ENCODE assay signal across 1 cellular context in the genomic region with DNA sequence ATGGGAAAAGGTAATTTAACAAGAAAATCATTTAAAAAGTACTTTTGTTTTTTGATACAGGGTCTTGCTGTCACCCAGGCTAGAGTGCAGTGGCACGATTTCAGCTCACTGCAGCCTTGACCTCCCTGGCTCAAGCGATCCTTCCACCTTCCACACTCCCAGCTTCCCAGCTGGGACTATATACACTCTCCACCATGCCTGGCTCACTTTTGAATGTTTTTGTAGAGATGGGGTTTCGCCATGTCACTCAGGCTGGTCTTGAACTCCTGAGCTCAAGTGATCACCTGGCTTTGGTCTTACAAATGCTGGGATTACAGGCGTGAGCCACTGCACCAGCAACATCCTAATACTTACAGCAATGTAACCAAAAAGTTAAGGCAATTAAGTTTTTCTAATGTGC.
TF ChIP-seq lines count a peak whose summit lies in the region.

No MANE protein-coding gene starts in this region.

TF ChIP-seq in WTC11, 78 proteins besides CTCF, POLR2A, EP300 and RAD21:
- TF ChIP-seq AR (CRISPR knock-in tag; IDR thresholded peaks at IDR 0.05): peak; percentile 83
- TF ChIP-seq CREM (CRISPR knock-in tag; IDR thresholded peaks at IDR 0.05): no peak
- TF ChIP-seq, protein P1, sequence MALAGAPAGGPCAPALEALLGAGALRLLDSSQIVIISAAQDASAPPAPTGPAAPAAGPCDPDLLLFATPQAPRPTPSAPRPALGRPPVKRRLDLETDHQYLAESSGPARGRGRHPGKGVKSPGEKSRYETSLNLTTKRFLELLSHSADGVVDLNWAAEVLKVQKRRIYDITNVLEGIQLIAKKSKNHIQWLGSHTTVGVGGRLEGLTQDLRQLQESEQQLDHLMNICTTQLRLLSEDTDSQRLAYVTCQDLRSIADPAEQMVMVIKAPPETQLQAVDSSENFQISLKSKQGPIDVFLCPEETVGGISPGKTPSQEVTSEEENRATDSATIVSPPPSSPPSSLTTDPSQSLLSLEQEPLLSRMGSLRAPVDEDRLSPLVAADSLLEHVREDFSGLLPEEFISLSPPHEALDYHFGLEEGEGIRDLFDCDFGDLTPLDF (CRISPR knock-in tag; IDR thresholded peaks at IDR 0.05): no peak
- no peak for TF ChIP-seq SMAD4 (CRISPR knock-in tag; IDR thresholded peaks at IDR 0.05)
- TF ChIP-seq ZNF416 (CRISPR knock-in tag; IDR thresholded peaks at IDR 0.05): peak; percentile 79; the same call in 1 of the 2 replicates
- TF ChIP-seq, protein P2, sequence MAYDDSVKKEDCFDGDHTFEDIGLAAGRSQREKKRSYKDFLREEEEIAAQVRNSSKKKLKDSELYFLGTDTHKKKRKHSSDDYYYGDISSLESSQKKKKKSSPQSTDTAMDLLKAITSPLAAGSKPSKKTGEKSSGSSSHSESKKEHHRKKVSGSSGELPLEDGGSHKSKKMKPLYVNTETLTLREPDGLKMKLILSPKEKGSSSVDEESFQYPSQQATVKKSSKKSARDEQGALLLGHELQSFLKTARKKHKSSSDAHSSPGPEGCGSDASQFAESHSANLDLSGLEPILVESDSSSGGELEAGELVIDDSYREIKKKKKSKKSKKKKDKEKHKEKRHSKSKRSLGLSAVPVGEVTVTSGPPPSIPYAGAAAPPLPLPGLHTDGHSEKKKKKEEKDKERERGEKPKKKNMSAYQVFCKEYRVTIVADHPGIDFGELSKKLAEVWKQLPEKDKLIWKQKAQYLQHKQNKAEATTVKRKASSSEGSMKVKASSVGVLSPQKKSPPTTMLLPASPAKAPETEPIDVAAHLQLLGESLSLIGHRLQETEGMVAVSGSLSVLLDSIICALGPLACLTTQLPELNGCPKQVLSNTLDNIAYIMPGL (CRISPR knock-in tag; IDR thresholded peaks at IDR 0.05): no peak
- peak; percentile 84 for TF ChIP-seq EMX1 (CRISPR knock-in tag; IDR thresholded peaks at IDR 0.05)
- TF ChIP-seq ZNF671 (CRISPR knock-in tag; IDR thresholded peaks at IDR 0.05): peak; percentile 78
- TF ChIP-seq, protein P3, sequence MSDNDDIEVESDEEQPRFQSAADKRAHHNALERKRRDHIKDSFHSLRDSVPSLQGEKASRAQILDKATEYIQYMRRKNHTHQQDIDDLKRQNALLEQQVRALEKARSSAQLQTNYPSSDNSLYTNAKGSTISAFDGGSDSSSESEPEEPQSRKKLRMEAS (CRISPR knock-in tag; IDR thresholded peaks at IDR 0.05): no peak
- TF ChIP-seq, protein P4, sequence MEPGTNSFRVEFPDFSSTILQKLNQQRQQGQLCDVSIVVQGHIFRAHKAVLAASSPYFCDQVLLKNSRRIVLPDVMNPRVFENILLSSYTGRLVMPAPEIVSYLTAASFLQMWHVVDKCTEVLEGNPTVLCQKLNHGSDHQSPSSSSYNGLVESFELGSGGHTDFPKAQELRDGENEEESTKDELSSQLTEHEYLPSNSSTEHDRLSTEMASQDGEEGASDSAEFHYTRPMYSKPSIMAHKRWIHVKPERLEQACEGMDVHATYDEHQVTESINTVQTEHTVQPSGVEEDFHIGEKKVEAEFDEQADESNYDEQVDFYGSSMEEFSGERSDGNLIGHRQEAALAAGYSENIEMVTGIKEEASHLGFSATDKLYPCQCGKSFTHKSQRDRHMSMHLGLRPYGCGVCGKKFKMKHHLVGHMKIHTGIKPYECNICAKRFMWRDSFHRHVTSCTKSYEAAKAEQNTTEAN (CRISPR knock-in tag; IDR thresholded peaks at IDR 0.05): no peak
- TF ChIP-seq GTF2I (CRISPR knock-in tag; conservative IDR thresholded peaks at IDR 0.05): no peak
- TF ChIP-seq ATF1 (CRISPR knock-in tag; IDR thresholded peaks at IDR 0.05): no peak
- TF ChIP-seq OVOL2 (CRISPR knock-in tag; IDR thresholded peaks at IDR 0.05; ENCODE audit: borderline replicate concordance): no peak
- TF ChIP-seq, protein P5, sequence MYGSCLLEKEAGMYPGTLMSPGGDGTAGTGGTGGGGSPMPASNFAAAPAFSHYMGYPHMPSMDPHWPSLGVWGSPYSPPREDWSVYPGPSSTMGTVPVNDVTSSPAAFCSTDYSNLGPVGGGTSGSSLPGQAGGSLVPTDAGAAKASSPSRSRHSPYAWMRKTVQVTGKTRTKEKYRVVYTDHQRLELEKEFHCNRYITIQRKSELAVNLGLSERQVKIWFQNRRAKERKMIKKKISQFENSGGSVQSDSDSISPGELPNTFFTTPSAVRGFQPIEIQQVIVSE (CRISPR knock-in tag; IDR thresholded peaks at IDR 0.05; ENCODE audit: borderline replicate concordance): no peak
- TF ChIP-seq ETV6 (CRISPR knock-in tag; IDR thresholded peaks at IDR 0.05): no peak
- no peak for TF ChIP-seq GABPB1 (CRISPR knock-in tag; IDR thresholded peaks at IDR 0.05)
- TF ChIP-seq ZNF121 (CRISPR knock-in tag; IDR thresholded peaks at IDR 0.05): no peak
- TF ChIP-seq, protein P6, sequence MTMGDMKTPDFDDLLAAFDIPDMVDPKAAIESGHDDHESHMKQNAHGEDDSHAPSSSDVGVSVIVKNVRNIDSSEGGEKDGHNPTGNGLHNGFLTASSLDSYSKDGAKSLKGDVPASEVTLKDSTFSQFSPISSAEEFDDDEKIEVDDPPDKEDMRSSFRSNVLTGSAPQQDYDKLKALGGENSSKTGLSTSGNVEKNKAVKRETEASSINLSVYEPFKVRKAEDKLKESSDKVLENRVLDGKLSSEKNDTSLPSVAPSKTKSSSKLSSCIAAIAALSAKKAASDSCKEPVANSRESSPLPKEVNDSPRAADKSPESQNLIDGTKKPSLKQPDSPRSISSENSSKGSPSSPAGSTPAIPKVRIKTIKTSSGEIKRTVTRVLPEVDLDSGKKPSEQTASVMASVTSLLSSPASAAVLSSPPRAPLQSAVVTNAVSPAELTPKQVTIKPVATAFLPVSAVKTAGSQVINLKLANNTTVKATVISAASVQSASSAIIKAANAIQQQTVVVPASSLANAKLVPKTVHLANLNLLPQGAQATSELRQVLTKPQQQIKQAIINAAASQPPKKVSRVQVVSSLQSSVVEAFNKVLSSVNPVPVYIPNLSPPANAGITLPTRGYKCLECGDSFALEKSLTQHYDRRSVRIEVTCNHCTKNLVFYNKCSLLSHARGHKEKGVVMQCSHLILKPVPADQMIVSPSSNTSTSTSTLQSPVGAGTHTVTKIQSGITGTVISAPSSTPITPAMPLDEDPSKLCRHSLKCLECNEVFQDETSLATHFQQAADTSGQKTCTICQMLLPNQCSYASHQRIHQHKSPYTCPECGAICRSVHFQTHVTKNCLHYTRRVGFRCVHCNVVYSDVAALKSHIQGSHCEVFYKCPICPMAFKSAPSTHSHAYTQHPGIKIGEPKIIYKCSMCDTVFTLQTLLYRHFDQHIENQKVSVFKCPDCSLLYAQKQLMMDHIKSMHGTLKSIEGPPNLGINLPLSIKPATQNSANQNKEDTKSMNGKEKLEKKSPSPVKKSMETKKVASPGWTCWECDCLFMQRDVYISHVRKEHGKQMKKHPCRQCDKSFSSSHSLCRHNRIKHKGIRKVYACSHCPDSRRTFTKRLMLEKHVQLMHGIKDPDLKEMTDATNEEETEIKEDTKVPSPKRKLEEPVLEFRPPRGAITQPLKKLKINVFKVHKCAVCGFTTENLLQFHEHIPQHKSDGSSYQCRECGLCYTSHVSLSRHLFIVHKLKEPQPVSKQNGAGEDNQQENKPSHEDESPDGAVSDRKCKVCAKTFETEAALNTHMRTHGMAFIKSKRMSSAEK (CRISPR knock-in tag; IDR thresholded peaks at IDR 0.05; ENCODE audit: borderline replicate concordance): peak; percentile 55; the same call in 1 of the 2 replicates
- TF ChIP-seq NR1H2 (CRISPR knock-in tag; IDR thresholded peaks at IDR 0.05): no peak
- no peak for TF ChIP-seq ZSCAN18 (CRISPR knock-in tag; IDR thresholded peaks at IDR 0.05)
- TF ChIP-seq IRF2 (CRISPR knock-in tag; IDR thresholded peaks at IDR 0.05; ENCODE audit: borderline replicate concordance, low read depth): no peak
- TF ChIP-seq CREB1 (CRISPR knock-in tag; IDR thresholded peaks at IDR 0.05): no peak
- TF ChIP-seq RORB (CRISPR knock-in tag; IDR thresholded peaks at IDR 0.05): no peak
- TF ChIP-seq, protein P7, sequence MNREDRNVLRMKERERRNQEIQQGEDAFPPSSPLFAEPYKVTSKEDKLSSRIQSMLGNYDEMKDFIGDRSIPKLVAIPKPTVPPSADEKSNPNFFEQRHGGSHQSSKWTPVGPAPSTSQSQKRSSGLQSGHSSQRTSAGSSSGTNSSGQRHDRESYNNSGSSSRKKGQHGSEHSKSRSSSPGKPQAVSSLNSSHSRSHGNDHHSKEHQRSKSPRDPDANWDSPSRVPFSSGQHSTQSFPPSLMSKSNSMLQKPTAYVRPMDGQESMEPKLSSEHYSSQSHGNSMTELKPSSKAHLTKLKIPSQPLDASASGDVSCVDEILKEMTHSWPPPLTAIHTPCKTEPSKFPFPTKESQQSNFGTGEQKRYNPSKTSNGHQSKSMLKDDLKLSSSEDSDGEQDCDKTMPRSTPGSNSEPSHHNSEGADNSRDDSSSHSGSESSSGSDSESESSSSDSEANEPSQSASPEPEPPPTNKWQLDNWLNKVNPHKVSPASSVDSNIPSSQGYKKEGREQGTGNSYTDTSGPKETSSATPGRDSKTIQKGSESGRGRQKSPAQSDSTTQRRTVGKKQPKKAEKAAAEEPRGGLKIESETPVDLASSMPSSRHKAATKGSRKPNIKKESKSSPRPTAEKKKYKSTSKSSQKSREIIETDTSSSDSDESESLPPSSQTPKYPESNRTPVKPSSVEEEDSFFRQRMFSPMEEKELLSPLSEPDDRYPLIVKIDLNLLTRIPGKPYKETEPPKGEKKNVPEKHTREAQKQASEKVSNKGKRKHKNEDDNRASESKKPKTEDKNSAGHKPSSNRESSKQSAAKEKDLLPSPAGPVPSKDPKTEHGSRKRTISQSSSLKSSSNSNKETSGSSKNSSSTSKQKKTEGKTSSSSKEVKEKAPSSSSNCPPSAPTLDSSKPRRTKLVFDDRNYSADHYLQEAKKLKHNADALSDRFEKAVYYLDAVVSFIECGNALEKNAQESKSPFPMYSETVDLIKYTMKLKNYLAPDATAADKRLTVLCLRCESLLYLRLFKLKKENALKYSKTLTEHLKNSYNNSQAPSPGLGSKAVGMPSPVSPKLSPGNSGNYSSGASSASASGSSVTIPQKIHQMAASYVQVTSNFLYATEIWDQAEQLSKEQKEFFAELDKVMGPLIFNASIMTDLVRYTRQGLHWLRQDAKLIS (CRISPR knock-in tag; IDR thresholded peaks at IDR 0.05; ENCODE audit: borderline replicate concordance): no peak
- TF ChIP-seq, protein P8, sequence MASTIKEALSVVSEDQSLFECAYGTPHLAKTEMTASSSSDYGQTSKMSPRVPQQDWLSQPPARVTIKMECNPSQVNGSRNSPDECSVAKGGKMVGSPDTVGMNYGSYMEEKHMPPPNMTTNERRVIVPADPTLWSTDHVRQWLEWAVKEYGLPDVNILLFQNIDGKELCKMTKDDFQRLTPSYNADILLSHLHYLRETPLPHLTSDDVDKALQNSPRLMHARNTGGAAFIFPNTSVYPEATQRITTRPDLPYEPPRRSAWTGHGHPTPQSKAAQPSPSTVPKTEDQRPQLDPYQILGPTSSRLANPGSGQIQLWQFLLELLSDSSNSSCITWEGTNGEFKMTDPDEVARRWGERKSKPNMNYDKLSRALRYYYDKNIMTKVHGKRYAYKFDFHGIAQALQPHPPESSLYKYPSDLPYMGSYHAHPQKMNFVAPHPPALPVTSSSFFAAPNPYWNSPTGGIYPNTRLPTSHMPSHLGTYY (CRISPR knock-in tag; IDR thresholded peaks at IDR 0.05): peak; percentile 62; the same call in 1 of the 2 replicates
- peak; percentile 90 for TF ChIP-seq PRRX2 (CRISPR knock-in tag; IDR thresholded peaks at IDR 0.05)
- TF ChIP-seq TEAD4 (CRISPR knock-in tag; IDR thresholded peaks at IDR 0.05): no peak
- no peak for TF ChIP-seq NFE2L1 (CRISPR knock-in tag; IDR thresholded peaks at IDR 0.05)
